Comparison of ENCODE assay signal across 8 cellular contexts in genomic region chr1:163071381-163072255, GRCh38. TPM values are rescaled to one million over a fixed set of nuclear protein-coding genes. Genes with fewer than 3 reads are reported as not detected.
DNase-seq lines count a peak whose midpoint lies in the region; ATAC-seq and TF ChIP-seq lines count a peak whose summit lies in the region.

No MANE protein-coding gene starts in this region.

- no peak overlapping the region for H3K27ac ChIP-seq in psoas muscle

- 9 to 10% (median 9%) methylated on average over 6 of the region's 6 CpGs for WGBS in psoas muscle, 3 donors

- intact Hi-C loops in psoas muscle (cut with DNase I), result loop anchor here (5.0 to 10.0 kb wide), 3 partner anchors 101 to 246 kb away; no protein-coding TSS in a partner anchor

- ATAC-seq in GM18508 (IDR thresholded peaks at IDR 0.05; ENCODE audit: insufficient read depth, unreplicated experiment), result peak; percentile 69
- ATAC-seq in HG03432 (IDR thresholded peaks at IDR 0.05; ENCODE audit: unreplicated experiment), result peak; percentile 79
- peak; percentile 40 to 70 (median 60) for ATAC-seq in psoas muscle
- ATAC-seq in GM19023 (IDR thresholded peaks at IDR 0.05; ENCODE audit: unreplicated experiment), result no peak

- H3K27me3 ChIP-seq in psoas muscle (ENCODE audit: insufficient read depth in 3 of 3, low read length in 2 of 3), result no peaks in the 10 kb centered on the region

- TF ChIP-seq CTCF in AG10803 (conservative IDR thresholded peaks at IDR 0.05; ENCODE audit: low read length) (peak; percentile 84), psoas muscle (IDR thresholded peaks at IDR 0.05) (peak; percentile 59)

- H3K4me3 ChIP-seq in AG10803 (ENCODE audit: low read length) (peak overlapping the region; percentile 34), psoas muscle (no peak overlapping the region)

- H3K9me3 ChIP-seq in psoas muscle, result no peaks in the 10 kb centered on the region

- H3K4me1 ChIP-seq in psoas muscle, result peaks cover 11% of the 10 kb centered on the region

- DNase-seq in AG10803 (ENCODE audit: low read depth) (peak; percentile 78), NOMO-1 treated with DMSO at 0.1 percent for 48 hours (lab: John Stamatoyannopoulos, UW; ENCODE audit: unreplicated experiment) (peak; percentile 38), activated T-cell treated with anti-CD3 and anti-CD28 coated beads for 48 hours (ENCODE audit: low read depth) (peak; percentile 29), foreskin melanocyte (peak; percentile 39), psoas muscle (peak; percentile 37 to 54)

- H3K36me3 ChIP-seq in psoas muscle (ENCODE audit: insufficient read depth in 1 of 2, low read depth in 1 of 2), result no peaks in the 10 kb centered on the region

RNA-seq across cellular contexts. Expression of gene RGS4, which starts 2.5 kb away (rescaled TPM):
- total RNA-seq in psoas muscle, result under 1 TPM; 0.13 to 0.69 (median 0.25) TPM
- polyA plus RNA-seq in psoas muscle, result under 1 TPM; 0.09 to 0.23 (median 0.17) TPM
